7 cellular contexts compared by ENCODE assay signal in the genomic region with DNA sequence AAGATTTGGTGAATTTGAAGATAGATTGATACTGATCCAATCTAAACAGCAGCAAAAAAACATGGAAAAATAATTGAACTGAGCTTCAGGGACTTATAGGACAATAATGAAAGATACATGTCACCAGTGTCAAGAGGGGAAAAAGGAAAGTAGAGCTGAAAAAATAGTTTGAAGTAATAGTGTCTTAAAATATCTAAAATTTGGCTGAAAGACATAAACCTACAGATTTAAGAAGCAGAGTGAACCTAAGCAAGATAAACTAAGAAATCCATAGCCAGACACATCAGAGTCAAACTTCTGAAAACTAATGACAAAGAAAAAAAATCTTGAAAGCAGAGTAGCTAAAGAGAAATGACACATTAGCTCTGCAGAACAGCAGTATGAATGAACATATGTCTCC.
"Had no signal": no experiment of that assay in that cellular context is flagged by ENCODE, and none has a peak within 500 bp of the region (broad histone marks: within the 10 kb centered on the region; RNA-seq: fewer than 3 reads in every experiment).

No MANE protein-coding gene starts in this region.

- H3K4me3 ChIP-seq: GM12878 had no signal

- ATAC-seq: GM12878 had no signal

- DNase-seq: GDM1, GF-D8 had no signal

- FAIRE-seq: GM12891, GM12892, GM18507, GM19239 had no signal
